Comparison of ENCODE assay signal across 1 cellular context in genomic region chr11:11816511-11817319, GRCh38.
TF ChIP-seq lines count a peak whose summit lies in the region.

No MANE protein-coding gene starts in this region.

TF ChIP-seq in IMR-90, 13 proteins besides CTCF, POLR2A, EP300 and RAD21:
- TF ChIP-seq CEBPB (IDR thresholded peaks at IDR 0.05; ENCODE audit: low read depth, low read length) (peak; percentile 61), BHLHE40 (IDR thresholded peaks at IDR 0.05; ENCODE audit: low read depth, low read length) (no peak)
